In genomic region chr17:68103148-68103547, GRCh38 we compare ENCODE assay signal across 9 cellular contexts.
A peak's percentile ranks its signal among the peaks of the same experiment; 100 is the strongest.
DNase-seq lines count a peak whose midpoint lies in the region; TF ChIP-seq lines count a peak whose summit lies in the region.
"Had no signal": no experiment of that assay in that cellular context is flagged by ENCODE, and none has a peak within 500 bp of the region (broad histone marks: within the 10 kb centered on the region; RNA-seq: fewer than 3 reads in every experiment).

No MANE protein-coding gene starts in this region.

- no peak overlapping the region for H4K5ac ChIP-seq in H9 (ENCODE audit: insufficient read length, low read depth, low read length)

- H4K20me1 ChIP-seq in H9 (ENCODE audit: control insufficient read depth, insufficient read depth, insufficient read length), result no peaks in the 10 kb centered on the region

- H4K91ac ChIP-seq in H9 (ENCODE audit: insufficient read length, low read depth, low read length) (no peak overlapping the region), neuronal stem cell (ENCODE audit: low read depth, low read length, poor library complexity) (no peak overlapping the region)

- peaks cover 19% of the 10 kb centered on the region for H3K27me3 Mint-ChIP-seq in H9 (ENCODE audit: low read depth)

- H2AFZ ChIP-seq in H9 (ENCODE audit: low read length), result no peak overlapping the region
- H2AFZ ChIP-seq in neuronal stem cell (ENCODE audit: low read length), result no peak overlapping the region

- H2BK20ac ChIP-seq in H9 (ENCODE audit: low read depth, low read length, poor library complexity, severe bottlenecking), result no peak overlapping the region

- H3K27ac Mint-ChIP-seq in H9, result no peak overlapping the region

- H3K14ac ChIP-seq in H9 (ENCODE audit: insufficient read depth, low read length), result no peak overlapping the region
- no peak overlapping the region for H3K14ac ChIP-seq in neuronal stem cell (ENCODE audit: low read length)

- H2AK5ac ChIP-seq in H9 (ENCODE audit: insufficient read length, low read length) (no peak overlapping the region), neuronal stem cell (ENCODE audit: low read depth, low read length) (no peak overlapping the region)

- peaks cover 3 to 9% of the 10 kb centered on the region in 2 experiments; a peak in 4 of 5 replicates for H3K9me3 Mint-ChIP-seq in H9

- H3K4me1 Mint-ChIP-seq in H9, result peaks cover 12 to 14% of the 10 kb centered on the region in 2 experiments

- H3K23ac ChIP-seq in H9 (ENCODE audit: insufficient read length, low read depth, low read length) (no peak overlapping the region), neuronal stem cell (ENCODE audit: low read depth, low read length, poor library complexity) (no peak overlapping the region)

- POLR2A ChIA-PET in A673 (lab: Charles Lee; ENCODE audit: low non-redundant PET), result no interaction called here

- no peak overlapping the region for H3T11ph ChIP-seq in H9 (ENCODE audit: low read length)

- intact Hi-C loops in A673 (cut with micrococcal nuclease; ENCODE audit: unreplicated experiment), result no loop called here

- H2BK120ac ChIP-seq in H9 (ENCODE audit: low read depth, low read length, poor library complexity, severe bottlenecking), result no peak overlapping the region
- H2BK120ac ChIP-seq in neuronal stem cell (ENCODE audit: low read depth, low read length), result no peak overlapping the region

- H3K9me3 ChIP-seq in A673 (ENCODE audit: low read depth, low read length, poor library complexity, severe bottlenecking) (no peaks in the 10 kb centered on the region), H9 (ENCODE audit: control insufficient read depth, low read depth, low read length) (no peaks in the 10 kb centered on the region), adipocyte (ENCODE audit: control insufficient read depth, low read length) (no peaks in the 10 kb centered on the region), neuronal stem cell (replicated peaks in 1 of 2; ENCODE audit: control insufficient read depth in 2 of 2, insufficient read depth in 1 of 2, low read depth in 1 of 2, low read length in 2 of 2) (peaks cover 0 to 13% of the 10 kb centered on the region in 2 donors)

- in situ Hi-C loops in GM13977 (cut with MboI; ENCODE audit: low pct_unique_long_range_greater_than_20kb, low sequenced_read_pairs, unreplicated experiment), result no loop called here

- H3K4me3 Mint-ChIP-seq in H9, result peak overlapping the region; percentile 90 to 93; a peak in 3 of 5 replicates

- CTCF ChIA-PET in A673 (lab: Charles Lee), result no interaction called here

- peaks cover 8% of the 10 kb centered on the region for H3K23me2 ChIP-seq in H9 (ENCODE audit: insufficient read length, low read depth, low read length, poor library complexity, severe bottlenecking)

- H3K36me3 Mint-ChIP-seq in H9 (ENCODE audit: insufficient read depth in 1 of 3, low read depth in 3 of 3), result peaks cover 0 to 12% (median 10%) of the 10 kb centered on the region in 3 experiments; a peak in 4 of 7 replicates

- H3K18ac ChIP-seq in H9 (ENCODE audit: insufficient read length, low read depth, low read length), result no peak overlapping the region
- no peak overlapping the region for H3K18ac ChIP-seq in neuronal stem cell (ENCODE audit: low read length)

- H3K27ac ChIP-seq in A673 (ENCODE audit: low read depth, low read length, poor library complexity, severe bottlenecking) (no peak overlapping the region), H9 (ENCODE audit: insufficient read length, low read depth, low read length) (no peak overlapping the region), neuronal stem cell (replicated peaks; ENCODE audit: low read length) (no peak overlapping the region)

- peaks cover 4% of the 10 kb centered on the region for H3K4me1 ChIP-seq in A673 (ENCODE audit: insufficient read depth, low read length, poor library complexity, severe bottlenecking)
- H3K4me1 ChIP-seq in H9 (ENCODE audit: insufficient read depth, low read length), result no peaks in the 10 kb centered on the region
- peaks cover 11% of the 10 kb centered on the region for H3K4me1 ChIP-seq in adipocyte (ENCODE audit: control insufficient read depth, insufficient read depth, low read length)
- H3K4me1 ChIP-seq in neuronal stem cell (ENCODE audit: control insufficient read depth in 2 of 2, insufficient read depth in 1 of 2, low read depth in 1 of 2, low read length in 2 of 2), result peaks cover 2 to 12% of the 10 kb centered on the region in 2 donors

- H3K79me1 ChIP-seq in H9 (ENCODE audit: insufficient read depth, low read depth, low read length, poor library complexity, severe bottlenecking), result peaks cover 2% of the 10 kb centered on the region
- no peaks in the 10 kb centered on the region for H3K79me1 ChIP-seq in neuronal stem cell (ENCODE audit: low read depth, low read length)

- H3K36me3 ChIP-seq in A673 (ENCODE audit: insufficient read depth, low read length, poor library complexity, severe bottlenecking) (no peaks in the 10 kb centered on the region), adipocyte (ENCODE audit: control insufficient read depth, insufficient read depth, low read length, severe bottlenecking) (no peaks in the 10 kb centered on the region), neuronal stem cell (replicated peaks in 1 of 2; ENCODE audit: control insufficient read depth in 2 of 2, insufficient read depth in 2 of 2, low read length in 2 of 2) (peaks cover 0 to 15% of the 10 kb centered on the region in 2 donors)

- H2BK5ac ChIP-seq in H9 (ENCODE audit: insufficient read length, low read length), result no peak overlapping the region
- H2BK5ac ChIP-seq in neuronal stem cell (ENCODE audit: low read length), result no peak overlapping the region

- no peak overlapping the region for H2BK12ac ChIP-seq in H9 (ENCODE audit: insufficient read length, low read depth, low read length)
- no peak overlapping the region for H2BK12ac ChIP-seq in neuronal stem cell (ENCODE audit: low read length)

- DNase-seq in A673 (ENCODE audit: low spot score) (no peak), H9 (no peak), adipocyte (ENCODE audit: low read depth) (peak; percentile 10), medulla oblongata (ENCODE audit: extremely low spot score) (peak; percentile 15), GM13977 (ENCODE audit: low spot score) (no peak), neuronal stem cell (ENCODE audit: low spot score) (no peak), NCI-H2029 treated with DMSO at 0.1 percent for 48 hours (lab: John Stamatoyannopoulos, UW) (no peak), HuH-7 (ENCODE audit: low spot score) (no peak)
- DNase-seq: NCI-H446 had no signal

- H3K79me2 ChIP-seq in H9 (ENCODE audit: insufficient read depth, low read length), result no peaks in the 10 kb centered on the region

- no peak overlapping the region for H3K4me2 ChIP-seq in H9 (ENCODE audit: insufficient read depth, insufficient read length, low read length)
- H3K4me2 ChIP-seq in neuronal stem cell (ENCODE audit: insufficient read depth, low read length, poor library complexity, severe bottlenecking), result no peak overlapping the region

- H3K4ac ChIP-seq in H9 (ENCODE audit: low read depth, low read length) (no peak overlapping the region), neuronal stem cell (ENCODE audit: low read length) (no peak overlapping the region)

- no peak overlapping the region for H3K9ac ChIP-seq in H9 (ENCODE audit: extremely low read depth, insufficient read length, low read length)
- H3K9ac ChIP-seq in adipocyte (ENCODE audit: low read length), result peak overlapping the region; percentile 42
- no peak overlapping the region for H3K9ac ChIP-seq in neuronal stem cell (ENCODE audit: low read depth, low read length, poor library complexity)

- BruUV-seq in A673 (replicated peaks; lab: Mats Ljungman, UMichigan), result TSS peak; percentile 33

- H3K27me3 ChIP-seq in A673 (replicated peaks; ENCODE audit: insufficient read depth, low read depth, low read length, poor library complexity) (no peaks in the 10 kb centered on the region), H9 (ENCODE audit: insufficient read depth, low read length) (no peaks in the 10 kb centered on the region; the same call in 1 of the 2 replicates), adipocyte (replicated peaks; ENCODE audit: control insufficient read depth, insufficient read depth, low read length) (no peaks in the 10 kb centered on the region), neuronal stem cell (ENCODE audit: control insufficient read depth in 3 of 3, insufficient read depth in 3 of 3, low read depth in 1 of 3, low read length in 3 of 3) (peaks cover 0 to 32% (median 0%) of the 10 kb centered on the region in 3 experiments)

- no peak overlapping the region for H4K8ac ChIP-seq in H9 (replicated peaks; ENCODE audit: insufficient read length, low read depth, low read length)
- no peak overlapping the region for H4K8ac ChIP-seq in neuronal stem cell (ENCODE audit: low read depth, low read length)

- H3K56ac ChIP-seq in H9 (ENCODE audit: insufficient read length, low read depth, low read length), result no peak overlapping the region

- H3K4me3 ChIP-seq in A673 (ENCODE audit: low read depth, low read length, poor library complexity, severe bottlenecking) (no peak overlapping the region), adipocyte (ENCODE audit: low read length) (peak overlapping the region; percentile 84), neuronal stem cell (ENCODE audit: low read length in 2 of 2) (peak overlapping the region in 1 of 2 donors; percentile 69)

- no peak overlapping the region for H2BK15ac ChIP-seq in H9 (ENCODE audit: low read depth, low read length)
- no peak overlapping the region for H2BK15ac ChIP-seq in neuronal stem cell (ENCODE audit: low read length)

- no peak for TF ChIP-seq CTCF in A673 (conservative IDR thresholded peaks at IDR 0.05; ENCODE audit: low read depth, low read length)
- TF ChIP-seq CTCF in H9 (conservative IDR thresholded peaks at IDR 0.05), result no peak
- no peak for TF ChIP-seq CTCF in GM13977 (IDR thresholded peaks at IDR 0.05; ENCODE audit: extremely low read depth, insufficient read depth, missing control alignments)

Comparison
In these comparisons a context has a peak if more than half of its experiments do, and no peak if none do; other contexts are left out.
1. DNase-seq: peak in adipocyte (single experiment) and medulla oblongata (single experiment); none in A673 (single experiment), H9 (single experiment), GM13977 (single experiment), neuronal stem cell (single experiment), NCI-H2029 treated with DMSO at 0.1 percent for 48 hours (single experiment) and HuH-7 (single experiment).